26 cellular contexts compared by ENCODE assay signal in the genomic region with DNA sequence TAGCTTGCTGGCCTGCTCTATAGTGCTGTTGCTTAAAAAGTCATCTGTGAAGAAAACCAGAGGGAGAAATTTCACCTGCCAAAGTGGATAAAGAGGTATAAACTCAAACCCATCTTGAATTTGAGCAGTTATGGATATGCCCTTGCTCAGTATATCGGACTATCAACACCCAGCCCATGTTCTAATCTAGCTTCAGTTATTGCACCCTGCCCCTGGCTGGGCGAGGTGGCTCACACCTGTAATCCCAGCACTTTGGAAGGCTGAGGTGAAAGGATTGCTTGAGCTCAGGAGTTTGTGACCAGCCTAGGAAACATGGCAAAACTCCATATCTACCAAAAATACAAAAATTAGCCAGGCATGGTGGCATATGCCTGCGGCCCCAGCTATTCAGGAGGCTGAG.
"Had no signal": no experiment of that assay in that cellular context is flagged by ENCODE, and none has a peak within 500 bp of the region (broad histone marks: within the 10 kb centered on the region; RNA-seq: fewer than 3 reads in every experiment).

No MANE protein-coding gene starts in this region.

- H3K9me3 ChIP-seq: esophagus muscularis mucosa, heart right ventricle, lower lobe of right lung, prostate gland, right atrium auricular region, stomach, thyroid gland, vagina had no signal

- H3K27ac Mint-ChIP-seq: endodermal cell; natural killer cell treated with Interleukin-12 subunit alpha and Interleukin-12 subunit beta and Interleukin-15 and Interleukin-18, amount 100 ng/mL, for 72 hours had no signal

- H3K36me3 ChIP-seq: prostate gland had no signal

- H3K4me3 Mint-ChIP-seq: endodermal cell; naive B cell; natural killer cell treated with Interleukin-12 subunit alpha and Interleukin-12 subunit beta and Interleukin-15 and Interleukin-18, amount 100 ng/mL, for 72 hours; neural crest cell; stimulated activated naive B cell treated with anti-CD40 and anti-IgM and Interleukin-4, amounts not matched to agents 10 μg/mL and 1 μg/mL and 100 μg/mL, for 72 hours had no signal

- H3K4me1 Mint-ChIP-seq: endodermal cell had no signal

- H3K27ac ChIP-seq: dorsolateral prefrontal cortex, esophagus muscularis mucosa, foreskin keratinocyte, heart right ventricle, lower lobe of right lung, prostate gland, right atrium auricular region, stomach, thyroid gland had no signal

- H3K9me3 Mint-ChIP-seq: endodermal cell; naive B cell; natural killer cell treated with Interleukin-12 subunit alpha and Interleukin-12 subunit beta and Interleukin-15 and Interleukin-18, amount 100 ng/mL, for 72 hours; neural crest cell; stimulated activated naive B cell treated with anti-CD40 and anti-IgM and Interleukin-4, amounts not matched to agents 10 μg/mL and 1 μg/mL and 100 μg/mL, for 72 hours had no signal

- H3K4me1 ChIP-seq: foreskin keratinocyte, lower lobe of right lung, prostate gland, thyroid gland had no signal

- ATAC-seq: foreskin keratinocyte; heart right ventricle; left cardiac atrium; left ventricle myocardium superior; lower lobe of right lung; natural killer cell treated with Interleukin-12 subunit alpha and Interleukin-12 subunit beta and Interleukin-15 and Interleukin-18, amount 100 ng/mL, for 72 hours; sciatic nerve; stimulated activated naive B cell treated with anti-CD40 and anti-IgM and Interleukin-4, amounts not matched to agents 10 μg/mL and 1 μg/mL and 100 μg/mL, for 72 hours had no signal

- H3K4me3 ChIP-seq: dorsolateral prefrontal cortex, esophagus muscularis mucosa, heart right ventricle, lower lobe of right lung, prostate gland, right atrium auricular region, stomach, thyroid gland, vagina had no signal

- H3K27me3 Mint-ChIP-seq: naive B cell; natural killer cell treated with Interleukin-12 subunit alpha and Interleukin-12 subunit beta and Interleukin-15 and Interleukin-18, amount 100 ng/mL, for 72 hours; stimulated activated naive B cell treated with anti-CD40 and anti-IgM and Interleukin-4, amounts not matched to agents 10 μg/mL and 1 μg/mL and 100 μg/mL, for 72 hours had no signal

- DNase-seq: cerebellar nuclear complex; cortex of kidney; dorsolateral prefrontal cortex; effector CD4-positive, alpha-beta T cell; endodermal cell; foreskin keratinocyte; glutamatergic neuron; heart right ventricle; hippocampal formation; left cardiac atrium; left ventricle myocardium superior; lower lobe of right lung; naive B cell; stimulated activated CD4-positive, alpha-beta T cell treated with anti-CD3 and anti-CD28 coated beads, Interleukin-2, amount 100 ng/mL, for 24 hours; stimulated activated CD4-positive, alpha-beta T cell treated with anti-CD3 and anti-CD28 coated beads, Interleukin-4, amount 100 ng/mL, for 24 hours; stimulated activated naive B cell treated with anti-CD40 and anti-IgM and Interleukin-4, amounts not matched to agents 10 μg/mL and 1 μg/mL and 100 μg/mL, for 72 hours; stomach; thyroid gland; trophoblast cell had no signal

- H3K27me3 ChIP-seq: dorsolateral prefrontal cortex, esophagus muscularis mucosa, foreskin keratinocyte, heart right ventricle, right atrium auricular region, stomach, thyroid gland, vagina had no signal
